Comparison of ENCODE assay signal across 24 cellular contexts in the genomic region with DNA sequence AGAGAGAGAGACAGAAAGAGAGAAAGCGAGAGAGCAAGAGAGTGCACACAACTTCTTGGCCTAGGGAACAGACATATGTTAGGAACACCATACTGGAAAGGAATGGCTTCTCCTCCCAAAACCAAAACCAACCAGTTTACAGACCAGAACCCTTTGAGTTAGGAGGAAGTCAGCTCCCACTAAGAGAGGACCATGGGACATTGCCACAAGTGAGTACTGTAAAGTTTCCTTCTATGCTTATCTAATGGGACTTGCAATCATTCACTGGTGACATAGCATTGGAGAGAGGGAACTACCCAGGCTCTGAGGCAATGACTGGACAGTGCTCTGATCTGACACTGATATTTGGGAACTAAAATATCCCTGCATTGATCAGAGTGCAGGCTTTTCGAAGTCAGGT. TPM values are rescaled to one million over a fixed set of nuclear protein-coding genes. Genes with fewer than 3 reads are reported as not detected.
DNase-seq lines count a peak whose midpoint lies in the region; ATAC-seq and TF ChIP-seq lines count a peak whose summit lies in the region.
"Had no signal": no experiment of that assay in that cellular context is flagged by ENCODE, and none has a peak within 500 bp of the region (broad histone marks: within the 10 kb centered on the region; RNA-seq: fewer than 3 reads in every experiment).

No MANE protein-coding gene starts in this region.

- peak overlapping the region in 1 of 2 donors; percentile 3 for H3K4me3 Mint-ChIP-seq in effector memory CD8-positive, alpha-beta T cell
- H3K4me3 Mint-ChIP-seq in natural killer cell, result peak overlapping the region; percentile 2
- H3K4me3 Mint-ChIP-seq: CD8-positive, alpha-beta T cell; GM23338 had no signal

- H3K36me3 ChIP-seq in sigmoid colon, result no peaks in the 10 kb centered on the region
- H3K36me3 ChIP-seq: MG63 had no signal

- no peaks in the 10 kb centered on the region for H3K9me3 ChIP-seq in sigmoid colon
- H3K9me3 ChIP-seq: MG63 had no signal

- H3K27ac ChIP-seq in sigmoid colon, result no peak overlapping the region
- H3K27ac ChIP-seq: SK-N-MC had no signal

- H3K27ac Mint-ChIP-seq in effector memory CD8-positive, alpha-beta T cell, result peak overlapping the region; percentile 1 to 26
- peak overlapping the region; percentile 23 to 30 for H3K27ac Mint-ChIP-seq in natural killer cell
- H3K27ac Mint-ChIP-seq: CD8-positive, alpha-beta T cell; GM23338 had no signal

- peaks cover 0 to 4% (median 0%) of the 10 kb centered on the region in 3 donors for H3K27me3 ChIP-seq in sigmoid colon

- TF ChIP-seq EP300 in sigmoid colon (IDR thresholded peaks at IDR 0.05), result no peak

- H3K4me1 ChIP-seq in sigmoid colon, result peaks cover 0 to 3% (median under 1%) of the 10 kb centered on the region in 4 donors

- intact Hi-C loops in natural killer cell (cut with micrococcal nuclease), result no loop called here
- intact Hi-C loops in sigmoid colon (cut with DNase I), result no loop called here

- peaks cover 24 to 61% of the 10 kb centered on the region in 2 donors for H3K4me1 Mint-ChIP-seq in effector memory CD8-positive, alpha-beta T cell (ENCODE audit: low read depth in 2 of 2)
- peaks cover 73 to 78% of the 10 kb centered on the region in 2 donors for H3K4me1 Mint-ChIP-seq in natural killer cell

- no peak for ATAC-seq in effector memory CD8-positive, alpha-beta T cell (replicated peaks)
- ATAC-seq in natural killer cell, result no peak
- no peak for ATAC-seq in GM18861 (IDR thresholded peaks at IDR 0.05; ENCODE audit: unreplicated experiment)
- ATAC-seq in HG02885 (IDR thresholded peaks at IDR 0.05; ENCODE audit: poor library complexity, unreplicated experiment), result no peak
- ATAC-seq: CD8-positive, alpha-beta T cell; GM12878; GM23338; PC-3 had no signal

- no peaks in the 10 kb centered on the region for H3K27me3 Mint-ChIP-seq in effector memory CD8-positive, alpha-beta T cell
- H3K27me3 Mint-ChIP-seq in natural killer cell (ENCODE audit: low read depth in 2 of 2), result no peaks in the 10 kb centered on the region

- H3K4me3 ChIP-seq in sigmoid colon, result no peak overlapping the region
- H3K4me3 ChIP-seq: GM12878, GM23338, MG63, SK-N-MC had no signal

- TF ChIP-seq CTCF in natural killer cell (IDR thresholded peaks at IDR 0.05) (no peak), sigmoid colon (IDR thresholded peaks at IDR 0.05) (no peak)

- no peaks in the 10 kb centered on the region for H3K36me3 Mint-ChIP-seq in effector memory CD8-positive, alpha-beta T cell (ENCODE audit: insufficient read depth)
- H3K36me3 Mint-ChIP-seq in natural killer cell, result no peaks in the 10 kb centered on the region
- H3K36me3 Mint-ChIP-seq: CD8-positive, alpha-beta T cell had no signal

- no peaks in the 10 kb centered on the region for H3K9me3 Mint-ChIP-seq in effector memory CD8-positive, alpha-beta T cell
- no peaks in the 10 kb centered on the region for H3K9me3 Mint-ChIP-seq in natural killer cell
- H3K9me3 Mint-ChIP-seq: CD8-positive, alpha-beta T cell; GM23338 had no signal

- WGBS in sigmoid colon, 2 donors, result 96 to 99% methylated on average over 2 of the region's 2 CpGs

- no peak for TF ChIP-seq POLR2A in sigmoid colon (IDR thresholded peaks at IDR 0.05)

- peak; percentile 0 for DNase-seq in HCEC 1CT
- DNase-seq in OCI-M1 (lab: John Stamatoyannopoulos, UW), result peak; percentile 63
- no peak for DNase-seq in effector memory CD8-positive, alpha-beta T cell
- DNase-seq in natural killer cell, result no peak
- DNase-seq in sigmoid colon, result no peak
- DNase-seq: 8988T; C1 segment of cervical spinal cord; CD8-positive, alpha-beta T cell; DND-41; MG63; NCI-H1105 treated with DMSO at 0.1 percent for 48 hours; NCI-H1694 treated with DMSO at 0.1 percent for 48 hours; NCI-H446; NCI-H526; PC-3; SHP77; SW 1271 had no signal

RNA-seq across cellular contexts. Expression of a gene that starts 32.4 kb away (rescaled TPM):
- total RNA-seq in natural killer cell (10 to 100 TPM in 1 of 3 donors, 1 to 10 TPM in 2; 4.3 to 10.7 (median 8.2) TPM), sigmoid colon (1 to 10 TPM in 3 of 4 donors, not detected in 1; 1.1 to 5.0 (median 1.5) TPM)
- polyA plus RNA-seq in sigmoid colon, result 1 to 10 TPM in 2 of 3 donors, not detected in 1; 2.7 to 4.8 TPM
- total RNA-seq: RPMI7951 had no signal

RNA-seq across cellular contexts. Expression of a gene that starts 40.4 kb away (rescaled TPM):
- total RNA-seq in natural killer cell, result 100 to 1,000 TPM; 360 to 532 (median 476) TPM
- 1 to 10 TPM in 2 of 4 donors, under 1 TPM in 1, not detected in 1; 0.16 to 3.7 (median 1.1) TPM for total RNA-seq in sigmoid colon
- polyA plus RNA-seq in sigmoid colon, result 10 to 100 TPM in 1 of 3 donors, 1 to 10 TPM in 2; 2.4 to 12.7 (median 5.1) TPM
- total RNA-seq: GM23338, LHCN-M2, PC-3, RPMI7951 had no signal
- polyA plus RNA-seq: GM23338 had no signal

RNA-seq across cellular contexts. Expression of a gene that starts 52.5 kb away (rescaled TPM):
- total RNA-seq in natural killer cell (10 to 100 TPM; 22.2 to 73.9 (median 55.9) TPM), sigmoid colon (1 to 10 TPM in 1 of 4 donors, not detected in 3; 2.2 TPM)
- polyA plus RNA-seq in sigmoid colon, result 1 to 10 TPM; 1.2 to 2.4 (median 2.3) TPM
- total RNA-seq: GM23338, LHCN-M2, PC-3 had no signal

RNA-seq across cellular contexts. Expression of a gene that starts 54.1 kb away (rescaled TPM):
- total RNA-seq in natural killer cell, result 100 to 1,000 TPM; 381 to 547 (median 450) TPM
- total RNA-seq in sigmoid colon, result 1 to 10 TPM in 3 of 4 donors, not detected in 1; 1.2 to 2.4 (median 1.4) TPM
- polyA plus RNA-seq in sigmoid colon, result 10 to 100 TPM in 1 of 3 donors, 1 to 10 TPM in 2; 3.6 to 22.4 (median 9.6) TPM
- total RNA-seq: GM23338, LHCN-M2, PC-3 had no signal
- polyA plus RNA-seq: GM23338 had no signal

Comparison
In these comparisons a context has a peak if more than half of its experiments do, and no peak if none do; other contexts are left out.
1. DNase-seq: peak in HCEC 1CT (single experiment) and OCI-M1 (single experiment); none in effector memory CD8-positive, alpha-beta T cell (0 of 3), natural killer cell (single experiment) and sigmoid colon (single experiment).
2. RNA of a gene that starts 40.4 kb away (total RNA-seq): 360 to 532 TPM in natural killer cell; 0.16 to 3.7 TPM in sigmoid colon; every median in the first group is over 10 times any median in the second.
3. RNA of a gene that starts 52.5 kb away (total RNA-seq): 22.2 to 73.9 TPM in natural killer cell; 2.2 TPM in sigmoid colon; every median in the first group is over 4 times any median in the second.